1 cellular context compared by ENCODE assay signal in the genomic region with DNA sequence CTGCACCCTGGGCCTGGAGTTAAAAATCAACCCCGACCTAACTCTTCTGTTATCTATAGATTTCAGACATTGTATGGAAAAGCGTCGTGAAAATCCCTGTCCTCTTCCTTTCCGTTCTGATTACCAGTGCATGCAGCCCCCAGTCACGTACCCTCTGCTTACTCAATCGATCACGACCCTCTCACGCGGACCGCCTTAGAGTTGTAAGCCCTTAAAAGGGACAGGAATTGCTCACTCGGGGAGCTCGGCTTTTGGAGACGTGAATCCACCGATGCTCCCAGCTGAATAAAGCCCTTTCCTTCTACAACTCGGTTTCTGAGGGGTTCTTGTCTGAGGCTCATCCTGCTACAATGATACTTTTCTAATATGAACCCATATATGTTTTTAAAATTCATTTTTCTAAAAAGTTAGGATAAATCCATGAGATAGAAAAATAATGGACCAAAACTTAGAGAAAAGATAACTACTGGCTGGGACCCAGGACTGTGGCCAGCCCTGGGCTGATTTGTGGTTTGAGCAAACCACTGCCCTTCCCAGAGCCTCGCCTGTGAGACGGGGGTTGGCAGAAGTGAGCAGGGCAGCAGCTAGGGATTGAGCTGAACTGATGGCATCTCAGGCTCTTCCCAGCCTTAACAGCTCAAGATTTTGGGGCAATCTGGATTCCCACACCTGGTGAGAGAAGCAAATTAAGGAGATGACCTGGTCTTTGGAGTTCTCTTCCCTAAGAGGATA.
TF ChIP-seq lines count a peak whose summit lies in the region.

No MANE protein-coding gene starts in this region.

TF ChIP-seq in HepG2, 621 proteins besides CTCF, POLR2A, EP300 and RAD21 (continued from another document):
- TF ChIP-seq, protein P1, sequence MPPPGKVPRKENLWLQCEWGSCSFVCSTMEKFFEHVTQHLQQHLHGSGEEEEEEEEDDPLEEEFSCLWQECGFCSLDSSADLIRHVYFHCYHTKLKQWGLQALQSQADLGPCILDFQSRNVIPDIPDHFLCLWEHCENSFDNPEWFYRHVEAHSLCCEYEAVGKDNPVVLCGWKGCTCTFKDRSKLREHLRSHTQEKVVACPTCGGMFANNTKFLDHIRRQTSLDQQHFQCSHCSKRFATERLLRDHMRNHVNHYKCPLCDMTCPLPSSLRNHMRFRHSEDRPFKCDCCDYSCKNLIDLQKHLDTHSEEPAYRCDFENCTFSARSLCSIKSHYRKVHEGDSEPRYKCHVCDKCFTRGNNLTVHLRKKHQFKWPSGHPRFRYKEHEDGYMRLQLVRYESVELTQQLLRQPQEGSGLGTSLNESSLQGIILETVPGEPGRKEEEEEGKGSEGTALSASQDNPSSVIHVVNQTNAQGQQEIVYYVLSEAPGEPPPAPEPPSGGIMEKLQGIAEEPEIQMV (CRISPR knock-in tag; IDR thresholded peaks at IDR 0.05; ENCODE audit: low read depth) = peak; percentile 85; the same call in 1 of the 2 replicates
- TF ChIP-seq ZNF792 (CRISPR knock-in tag; IDR thresholded peaks at IDR 0.05) (0 out of 2 replicates have a peak, but pooled peaks have one; percentile 29), HMGA1 (CRISPR knock-in tag; conservative IDR thresholded peaks at IDR 0.05) (no peak), PHF21A (CRISPR knock-in tag; IDR thresholded peaks at IDR 0.05) (peak; percentile 67), ETV5 (CRISPR knock-in tag; IDR thresholded peaks at IDR 0.05; ENCODE audit: borderline replicate concordance) (peak; percentile 87; the same call in 1 of the 2 replicates), ZNF607 (CRISPR knock-in tag; IDR thresholded peaks at IDR 0.05; ENCODE audit: borderline replicate concordance) (peak; percentile 81; the same call in 1 of the 2 replicates), KAT2B (IDR thresholded peaks at IDR 0.05; ENCODE audit: borderline replicate concordance, low read depth, low read length) (no peak), TBL1XR1 (IDR thresholded peaks at IDR 0.05; ENCODE audit: borderline replicate concordance, low read length, partially characterized antibody) (no peak), ATF1 (CRISPR knock-in tag; IDR thresholded peaks at IDR 0.05) (no peak), ZBTB7A (CRISPR knock-in tag; IDR thresholded peaks at IDR 0.05) (peak; percentile 95), GABPA (IDR thresholded peaks at IDR 0.05; ENCODE audit: low read depth, low read length) (no peak), GABPA (CRISPR knock-in tag; IDR thresholded peaks at IDR 0.05; ENCODE audit: low read depth) (0 out of 2 replicates have a peak, but pooled peaks have one; percentile 1), ISL2 (CRISPR knock-in tag; IDR thresholded peaks at IDR 0.05) (no peak), SPEN (CRISPR knock-in tag; IDR thresholded peaks at IDR 0.05; ENCODE audit: low read depth) (peak; percentile 75; the same call in 1 of the 2 replicates), LCORL (IDR thresholded peaks at IDR 0.05) (no peak), LCORL (CRISPR knock-in tag; IDR thresholded peaks at IDR 0.05) (peak; percentile 39; the same call in 1 of the 2 replicates), RFX3 (CRISPR knock-in tag; IDR thresholded peaks at IDR 0.05) (no peak), SMAD3 (CRISPR knock-in tag; IDR thresholded peaks at IDR 0.05) (no peak)
- TF ChIP-seq, protein P2, sequence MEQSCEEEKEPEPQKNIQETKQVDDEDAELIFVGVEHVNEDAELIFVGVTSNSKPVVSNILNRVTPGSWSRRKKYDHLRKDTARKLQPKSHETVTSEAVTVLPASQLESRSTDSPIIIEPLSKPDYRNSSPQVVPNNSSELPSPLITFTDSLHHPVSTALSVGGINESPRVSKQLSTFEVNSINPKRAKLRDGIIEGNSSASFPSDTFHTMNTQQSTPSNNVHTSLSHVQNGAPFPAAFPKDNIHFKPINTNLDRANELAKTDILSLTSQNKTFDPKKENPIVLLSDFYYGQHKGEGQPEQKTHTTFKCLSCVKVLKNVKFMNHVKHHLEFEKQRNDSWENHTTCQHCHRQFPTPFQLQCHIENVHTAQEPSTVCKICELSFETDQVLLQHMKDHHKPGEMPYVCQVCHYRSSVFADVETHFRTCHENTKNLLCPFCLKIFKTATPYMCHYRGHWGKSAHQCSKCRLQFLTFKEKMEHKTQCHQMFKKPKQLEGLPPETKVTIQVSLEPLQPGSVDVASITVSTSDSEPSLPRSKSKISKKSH (CRISPR knock-in tag; IDR thresholded peaks at IDR 0.05; ENCODE audit: borderline replicate concordance) = no peak
- TF ChIP-seq, protein P3, sequence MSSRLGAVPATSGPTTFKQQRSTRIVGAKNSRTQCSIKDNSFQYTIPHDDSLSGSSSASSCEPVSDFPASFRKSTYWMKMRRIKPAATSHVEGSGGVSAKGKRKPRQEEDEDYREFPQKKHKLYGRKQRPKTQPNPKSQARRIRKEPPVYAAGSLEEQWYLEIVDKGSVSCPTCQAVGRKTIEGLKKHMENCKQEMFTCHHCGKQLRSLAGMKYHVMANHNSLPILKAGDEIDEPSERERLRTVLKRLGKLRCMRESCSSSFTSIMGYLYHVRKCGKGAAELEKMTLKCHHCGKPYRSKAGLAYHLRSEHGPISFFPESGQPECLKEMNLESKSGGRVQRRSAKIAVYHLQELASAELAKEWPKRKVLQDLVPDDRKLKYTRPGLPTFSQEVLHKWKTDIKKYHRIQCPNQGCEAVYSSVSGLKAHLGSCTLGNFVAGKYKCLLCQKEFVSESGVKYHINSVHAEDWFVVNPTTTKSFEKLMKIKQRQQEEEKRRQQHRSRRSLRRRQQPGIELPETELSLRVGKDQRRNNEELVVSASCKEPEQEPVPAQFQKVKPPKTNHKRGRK (CRISPR knock-in tag; IDR thresholded peaks at IDR 0.05) = no peak
- TF ChIP-seq, protein P4, sequence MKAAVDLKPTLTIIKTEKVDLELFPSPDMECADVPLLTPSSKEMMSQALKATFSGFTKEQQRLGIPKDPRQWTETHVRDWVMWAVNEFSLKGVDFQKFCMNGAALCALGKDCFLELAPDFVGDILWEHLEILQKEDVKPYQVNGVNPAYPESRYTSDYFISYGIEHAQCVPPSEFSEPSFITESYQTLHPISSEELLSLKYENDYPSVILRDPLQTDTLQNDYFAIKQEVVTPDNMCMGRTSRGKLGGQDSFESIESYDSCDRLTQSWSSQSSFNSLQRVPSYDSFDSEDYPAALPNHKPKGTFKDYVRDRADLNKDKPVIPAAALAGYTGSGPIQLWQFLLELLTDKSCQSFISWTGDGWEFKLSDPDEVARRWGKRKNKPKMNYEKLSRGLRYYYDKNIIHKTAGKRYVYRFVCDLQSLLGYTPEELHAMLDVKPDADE (CRISPR knock-in tag; IDR thresholded peaks at IDR 0.05) = no peak
TF ChIP-seq in HepG2: peak in this region for 100.
